Comparison of ENCODE assay signal across 9 cellular contexts in genomic region chrX:13473666-13474516, GRCh38.
DNase-seq lines count a peak whose midpoint lies in the region; ATAC-seq, FAIRE-seq and TF ChIP-seq lines count a peak whose summit lies in the region.
"Had no signal": no experiment of that assay in that cellular context is flagged by ENCODE, and none has a peak within 500 bp of the region (broad histone marks: within the 10 kb centered on the region; RNA-seq: fewer than 3 reads in every experiment).

No MANE protein-coding gene starts in this region.

- H3K4me1 ChIP-seq in adipocyte (ENCODE audit: control insufficient read depth, insufficient read depth, low read length) (peaks cover 29% of the 10 kb centered on the region), muscle layer of duodenum (ENCODE audit: control insufficient read depth in 1 of 2, insufficient read depth in 2 of 2, low read length in 2 of 2) (peaks cover 0 to 6% of the 10 kb centered on the region in 2 donors)

- H3K9ac ChIP-seq in adipocyte (ENCODE audit: low read length): peak overlapping the region; percentile 55

- H3K9me3 ChIP-seq in adipocyte (ENCODE audit: control insufficient read depth, low read length): no peaks in the 10 kb centered on the region
- H3K9me3 ChIP-seq in muscle layer of duodenum (ENCODE audit: control insufficient read depth in 1 of 2, low read length in 2 of 2): no peaks in the 10 kb centered on the region

- H3K4me3 ChIP-seq in adipocyte (ENCODE audit: low read length) (peak overlapping the region; percentile 19), muscle layer of duodenum (ENCODE audit: low read depth in 1 of 2, low read length in 2 of 2) (peak overlapping the region in 1 of 2 donors; percentile 39)

- no peaks in the 10 kb centered on the region for H3K27me3 ChIP-seq in adipocyte (replicated peaks; ENCODE audit: control insufficient read depth, insufficient read depth, low read length)
- H3K27me3 ChIP-seq in muscle layer of duodenum (ENCODE audit: low read depth, low read length): no peaks in the 10 kb centered on the region

- H3K4me3 Mint-ChIP-seq in activated CD4-positive, alpha-beta T cell treated with anti-CD3 and anti-CD28 coated beads, Interleukin-2, amount 10 ng/mL, durations not matched to agents 24 days and 14 days: peak overlapping the region; percentile 78

- peak; percentile 82 for ATAC-seq in HG03066 (IDR thresholded peaks at IDR 0.05; ENCODE audit: low read depth, unreplicated experiment)

- DNase-seq in activated CD4-positive, alpha-beta T cell treated with anti-CD3 and anti-CD28 coated beads, Interleukin-2, amount 10 ng/mL, durations not matched to agents 24 days and 14 days: peak; percentile 71
- DNase-seq in activated CD4-positive, alpha-beta T cell treated with anti-CD3 and anti-CD28 coated beads, Interleukin-2, amount 50 U/mL, for 48 hours: no peak
- peak; percentile 19 for DNase-seq in adipocyte (ENCODE audit: low read depth)
- no peak for DNase-seq in NK-92 (lab: John Stamatoyannopoulos, UW; ENCODE audit: unreplicated experiment)
- no peak for DNase-seq in H54 (ENCODE audit: insufficient read length, low spot score)
- DNase-seq in stimulated activated CD4-positive, alpha-beta T cell treated with anti-CD3 and anti-CD28 coated beads, Interleukin-2, amount 100 ng/mL, for 24 hours: no peak

- intact Hi-C loops in activated CD4-positive, alpha-beta T cell treated with anti-CD3 and anti-CD28 coated beads, Interleukin-2, amount 10 ng/mL, durations not matched to agents 24 days and 14 days (cut with micrococcal nuclease): loop anchor here (5.0 kb wide), 1 partner anchor 522 kb away; no protein-coding TSS in a partner anchor

- peak overlapping the region; percentile 90 for H3K27ac Mint-ChIP-seq in activated CD4-positive, alpha-beta T cell treated with anti-CD3 and anti-CD28 coated beads, Interleukin-2, amount 10 ng/mL, durations not matched to agents 24 days and 14 days

- no peak for FAIRE-seq in H54 (lab: Jason Lieb, UNC)

- no peaks in the 10 kb centered on the region for H3K36me3 Mint-ChIP-seq in activated CD4-positive, alpha-beta T cell treated with anti-CD3 and anti-CD28 coated beads, Interleukin-2, amount 10 ng/mL, durations not matched to agents 24 days and 14 days (ENCODE audit: low read depth)

- TF ChIP-seq POLR2A in H54 (IDR thresholded peaks at IDR 0.05; ENCODE audit: low read depth, low read length): no peak

- no peaks in the 10 kb centered on the region for H3K36me3 ChIP-seq in adipocyte (ENCODE audit: control insufficient read depth, insufficient read depth, low read length, severe bottlenecking)
- no peaks in the 10 kb centered on the region for H3K36me3 ChIP-seq in muscle layer of duodenum (ENCODE audit: control insufficient read depth in 1 of 2, insufficient read depth in 2 of 2, low read length in 2 of 2)

- H3K27ac ChIP-seq in muscle layer of duodenum (ENCODE audit: low read length): peak overlapping the region; percentile 72
- H3K27ac ChIP-seq: VCaP had no signal

- H3K9me3 Mint-ChIP-seq in activated CD4-positive, alpha-beta T cell treated with anti-CD3 and anti-CD28 coated beads, Interleukin-2, amount 10 ng/mL, durations not matched to agents 24 days and 14 days: no peaks in the 10 kb centered on the region

- no peaks in the 10 kb centered on the region for H3K27me3 Mint-ChIP-seq in activated CD4-positive, alpha-beta T cell treated with anti-CD3 and anti-CD28 coated beads, Interleukin-2, amount 10 ng/mL, durations not matched to agents 24 days and 14 days

- H3K4me1 Mint-ChIP-seq in activated CD4-positive, alpha-beta T cell treated with anti-CD3 and anti-CD28 coated beads, Interleukin-2, amount 10 ng/mL, durations not matched to agents 24 days and 14 days: peaks cover 24% of the 10 kb centered on the region

Comparison
In these comparisons a context has a peak if more than half of its experiments do, and no peak if none do; other contexts are left out.
1. DNase-seq: peak in activated CD4-positive, alpha-beta T cell treated with anti-CD3 and anti-CD28 coated beads, Interleukin-2, amount 10 ng/mL, durations not matched to agents 24 days and 14 days (single experiment) and adipocyte (single experiment); none in activated CD4-positive, alpha-beta T cell treated with anti-CD3 and anti-CD28 coated beads, Interleukin-2, amount 50 U/mL, for 48 hours (0 of 2), NK-92 (single experiment), H54 (single experiment) and stimulated activated CD4-positive, alpha-beta T cell treated with anti-CD3 and anti-CD28 coated beads, Interleukin-2, amount 100 ng/mL, for 24 hours (0 of 2).